Comparison of ENCODE assay signal across 8 cellular contexts in genomic region chr2:73984922-73985317, GRCh38. TPM values are rescaled to one million over a fixed set of nuclear protein-coding genes. Genes with fewer than 3 reads are reported as not detected.
DNase-seq lines count a peak whose midpoint lies in the region; ATAC-seq and TF ChIP-seq lines count a peak whose summit lies in the region.

No MANE protein-coding gene starts in this region.

- H3K4me1 ChIP-seq in breast epithelium, result peaks cover 8 to 12% of the 10 kb centered on the region in 2 donors
- peaks cover 39 to 64% of the 10 kb centered on the region in 2 donors for H3K4me1 ChIP-seq in thyroid gland

- H3K27me3 ChIP-seq in breast epithelium, result no peaks in the 10 kb centered on the region
- no peaks in the 10 kb centered on the region for H3K27me3 ChIP-seq in thyroid gland

- H3K27ac Mint-ChIP-seq in memory B cell, result peak overlapping the region; percentile 91

- peak; percentile 21 for ATAC-seq in HG03045 (IDR thresholded peaks at IDR 0.05; ENCODE audit: unreplicated experiment)
- ATAC-seq in memory B cell (ENCODE audit: low read depth), result peak; percentile 24

- H3K9me3 Mint-ChIP-seq in memory B cell, result no peaks in the 10 kb centered on the region

- no peaks in the 10 kb centered on the region for H3K9me3 ChIP-seq in breast epithelium
- no peaks in the 10 kb centered on the region for H3K9me3 ChIP-seq in thyroid gland

- H3K4me3 Mint-ChIP-seq in memory B cell, result peak overlapping the region; percentile 72

- H3K4me1 Mint-ChIP-seq in memory B cell, result peaks cover 62% of the 10 kb centered on the region

- H3K36me3 ChIP-seq in breast epithelium (no peaks in the 10 kb centered on the region), thyroid gland (no peaks in the 10 kb centered on the region)

- peak; percentile 61 for DNase-seq in activated T-cell treated with anti-CD3 and anti-CD28 coated beads for 1 hour (ENCODE audit: low read depth)
- DNase-seq in activated T-cell treated with anti-CD3 and anti-CD28 coated beads for 4 hours, result no peak
- DNase-seq in T follicular helper cell (ENCODE audit: low read depth), result peak; percentile 51
- DNase-seq in breast epithelium (ENCODE audit: low spot score in 2 of 2), result peak in 1 of 2 donors; percentile 58
- peak in 1 of 2 donors; percentile 74 for DNase-seq in memory B cell (ENCODE audit: low spot score in 2 of 2)
- peak; percentile 63 to 65 for DNase-seq in thyroid gland
- no peak for DNase-seq in superior temporal gyrus (ENCODE audit: extremely low spot score)

- 0% methylated on average over 2 of the region's 60 CpGs; no CpG with 5 or more reads in 1 of the 2 donors for WGBS in thyroid gland, 2 donors

- TF ChIP-seq POLR2A in breast epithelium (IDR thresholded peaks at IDR 0.05) (no peak), thyroid gland (IDR thresholded peaks at IDR 0.05) (peak in 1 of 2 donors; percentile 58)

- H3K4me3 ChIP-seq in breast epithelium (peak overlapping the region; percentile 54 to 83 (median 69)), thyroid gland (replicated peaks in 1 of 3) (peak overlapping the region in 1 of 3 donors; percentile 55)

- H3K36me3 Mint-ChIP-seq in memory B cell, result peaks cover 11% of the 10 kb centered on the region

- H3K27me3 Mint-ChIP-seq in memory B cell, result no peaks in the 10 kb centered on the region

- H3K27ac ChIP-seq in breast epithelium, result peak overlapping the region; percentile 90 to 91
- H3K27ac ChIP-seq in thyroid gland, result peak overlapping the region in 1 of 3 donors; percentile 93

- intact Hi-C loops in breast epithelium (cut with DNase I; ENCODE audit: low total_unique reads), result loop anchor here (10.0 kb wide), 1 partner anchor 60 kb away; the partner anchor contains the start of gene DGUOK
- intact Hi-C loops in thyroid gland (cut with DNase I), result loop anchor here (10.0 kb wide), 1 partner anchor 150 kb away; no protein-coding TSS in a partner anchor

- TF ChIP-seq CTCF in breast epithelium (IDR thresholded peaks at IDR 0.05) (no peak), thyroid gland (IDR thresholded peaks at IDR 0.05) (no peak)

RNA-seq across cellular contexts. Expression of gene TET3, which starts 0.2 kb away (rescaled TPM):
- 10 to 100 TPM in 1 of 3 donors, 1 to 10 TPM in 2; 7.9 to 13.2 (median 9.8) TPM for total RNA-seq in breast epithelium
- 10 to 100 TPM in 1 of 4 donors, 1 to 10 TPM in 3; 6.4 to 10.8 (median 7.5) TPM for total RNA-seq in thyroid gland

RNA-seq across cellular contexts. Expression of gene DGUOK, which starts 58.2 kb away (rescaled TPM):
- 10 to 100 TPM; 35.4 to 45.7 (median 42.3) TPM for total RNA-seq in breast epithelium
- 10 to 100 TPM; 41.8 to 65.8 (median 46.9) TPM for total RNA-seq in thyroid gland

Comparison
In these comparisons a context has a peak if more than half of its experiments do, and no peak if none do; other contexts are left out.
1. DNase-seq: peak in activated T-cell treated with anti-CD3 and anti-CD28 coated beads for 1 hour (single experiment), T follicular helper cell (single experiment) and thyroid gland (2 of 2); none in activated T-cell treated with anti-CD3 and anti-CD28 coated beads for 4 hours (single experiment) and superior temporal gyrus (single experiment).